In genomic region chr5:63854076-63854475, GRCh38 we compare ENCODE assay signal across 24 cellular contexts.
"Had no signal": no experiment of that assay in that cellular context is flagged by ENCODE, and none has a peak within 500 bp of the region (broad histone marks: within the 10 kb centered on the region; RNA-seq: fewer than 3 reads in every experiment).

No MANE protein-coding gene starts in this region.

- DNase-seq: activated B cell treated with CpG ODN at 0.5 μM for 24 hours; activated CD4-positive, alpha-beta T cell treated with anti-CD3 and anti-CD28 coated beads for 36 hours; activated CD4-positive, alpha-beta T cell treated with anti-CD3 and anti-CD28 coated beads, Interleukin-2, amount 50 U/mL, for 48 hours; activated naive CD4-positive, alpha-beta T cell treated with Interleukin-2 at 50 U/mL for 16 hours; activated naive CD8-positive, alpha-beta T cell treated with anti-CD3 and anti-CD28 coated beads for 36 hours; activated T-cell treated with anti-CD3 and anti-CD28 coated beads, Interleukin-2, amount 50 U/mL, for 48 hours; amniotic stem cell; effector CD4-positive, alpha-beta T cell; erythroblast; kidney; lower lobe of right lung; mesendoderm; naive B cell; sigmoid colon; stimulated activated CD4-positive, alpha-beta T cell treated with anti-CD3 and anti-CD28 coated beads, Interleukin-2, amount 100 ng/mL, for 48 hours; stimulated activated CD8-positive, alpha-beta memory T cell treated with anti-CD3 and anti-CD28 coated beads, Interleukin-4, amount 100 ng/mL, for 48 hours; stimulated activated naive B cell treated with anti-CD40 and anti-IgM and Interleukin-4, amounts not matched to agents 10 μg/mL and 1 μg/mL and 100 μg/mL, for 72 hours; T-helper 9 cell; testis; trophoblast cell; uterus had no signal

- H3K4me3 Mint-ChIP-seq: activated B cell treated with CpG ODN at 0.5 μM for 24 hours; activated CD4-positive, alpha-beta T cell treated with anti-CD3 and anti-CD28 coated beads for 36 hours; activated naive CD8-positive, alpha-beta T cell treated with anti-CD3 and anti-CD28 coated beads for 36 hours; naive B cell; neural crest cell; stimulated activated naive B cell treated with anti-CD40 and anti-IgM and Interleukin-4, amounts not matched to agents 10 μg/mL and 1 μg/mL and 100 μg/mL, for 72 hours had no signal

- H3K36me3 ChIP-seq: lower lobe of right lung, sigmoid colon, uterus had no signal

- H3K27ac Mint-ChIP-seq: activated B cell treated with CpG ODN at 0.5 μM for 24 hours; activated CD4-positive, alpha-beta T cell treated with anti-CD3 and anti-CD28 coated beads for 36 hours; activated naive CD8-positive, alpha-beta T cell treated with anti-CD3 and anti-CD28 coated beads for 36 hours; naive B cell; stimulated activated naive B cell treated with anti-CD40 and anti-IgM and Interleukin-4, amounts not matched to agents 10 μg/mL and 1 μg/mL and 100 μg/mL, for 72 hours had no signal

- H3K4me1 ChIP-seq: foreskin keratinocyte, lower lobe of right lung, sigmoid colon, testis, uterus had no signal

- H3K4me1 Mint-ChIP-seq: activated B cell treated with CpG ODN at 0.5 μM for 24 hours; activated CD4-positive, alpha-beta T cell treated with anti-CD3 and anti-CD28 coated beads for 36 hours; activated naive CD8-positive, alpha-beta T cell treated with anti-CD3 and anti-CD28 coated beads for 36 hours; naive B cell; neural crest cell; stimulated activated naive B cell treated with anti-CD40 and anti-IgM and Interleukin-4, amounts not matched to agents 10 μg/mL and 1 μg/mL and 100 μg/mL, for 72 hours had no signal

- H3K36me3 Mint-ChIP-seq: activated naive CD8-positive, alpha-beta T cell treated with anti-CD3 and anti-CD28 coated beads for 36 hours; naive B cell; stimulated activated naive B cell treated with anti-CD40 and anti-IgM and Interleukin-4, amounts not matched to agents 10 μg/mL and 1 μg/mL and 100 μg/mL, for 72 hours had no signal

- H3K9me3 ChIP-seq: sigmoid colon, testis, uterus had no signal

- H3K27me3 ChIP-seq: foreskin keratinocyte, sigmoid colon, testis, uterus had no signal

- H3K27me3 Mint-ChIP-seq: activated B cell treated with CpG ODN at 0.5 μM for 24 hours; activated CD4-positive, alpha-beta T cell treated with anti-CD3 and anti-CD28 coated beads for 36 hours; activated naive CD8-positive, alpha-beta T cell treated with anti-CD3 and anti-CD28 coated beads for 36 hours; naive B cell; stimulated activated naive B cell treated with anti-CD40 and anti-IgM and Interleukin-4, amounts not matched to agents 10 μg/mL and 1 μg/mL and 100 μg/mL, for 72 hours had no signal

- H3K27ac ChIP-seq: foreskin keratinocyte, lower lobe of right lung, sigmoid colon, testis, uterus had no signal

- ATAC-seq: activated CD4-positive, alpha-beta T cell treated with anti-CD3 and anti-CD28 coated beads for 36 hours; foreskin keratinocyte; left lobe of liver; lower lobe of right lung; stimulated activated naive B cell treated with anti-CD40 and anti-IgM and Interleukin-4, amounts not matched to agents 10 μg/mL and 1 μg/mL and 100 μg/mL, for 72 hours had no signal

- H3K4me3 ChIP-seq: lower lobe of right lung, sigmoid colon, testis, uterus had no signal
